In the genomic region with DNA sequence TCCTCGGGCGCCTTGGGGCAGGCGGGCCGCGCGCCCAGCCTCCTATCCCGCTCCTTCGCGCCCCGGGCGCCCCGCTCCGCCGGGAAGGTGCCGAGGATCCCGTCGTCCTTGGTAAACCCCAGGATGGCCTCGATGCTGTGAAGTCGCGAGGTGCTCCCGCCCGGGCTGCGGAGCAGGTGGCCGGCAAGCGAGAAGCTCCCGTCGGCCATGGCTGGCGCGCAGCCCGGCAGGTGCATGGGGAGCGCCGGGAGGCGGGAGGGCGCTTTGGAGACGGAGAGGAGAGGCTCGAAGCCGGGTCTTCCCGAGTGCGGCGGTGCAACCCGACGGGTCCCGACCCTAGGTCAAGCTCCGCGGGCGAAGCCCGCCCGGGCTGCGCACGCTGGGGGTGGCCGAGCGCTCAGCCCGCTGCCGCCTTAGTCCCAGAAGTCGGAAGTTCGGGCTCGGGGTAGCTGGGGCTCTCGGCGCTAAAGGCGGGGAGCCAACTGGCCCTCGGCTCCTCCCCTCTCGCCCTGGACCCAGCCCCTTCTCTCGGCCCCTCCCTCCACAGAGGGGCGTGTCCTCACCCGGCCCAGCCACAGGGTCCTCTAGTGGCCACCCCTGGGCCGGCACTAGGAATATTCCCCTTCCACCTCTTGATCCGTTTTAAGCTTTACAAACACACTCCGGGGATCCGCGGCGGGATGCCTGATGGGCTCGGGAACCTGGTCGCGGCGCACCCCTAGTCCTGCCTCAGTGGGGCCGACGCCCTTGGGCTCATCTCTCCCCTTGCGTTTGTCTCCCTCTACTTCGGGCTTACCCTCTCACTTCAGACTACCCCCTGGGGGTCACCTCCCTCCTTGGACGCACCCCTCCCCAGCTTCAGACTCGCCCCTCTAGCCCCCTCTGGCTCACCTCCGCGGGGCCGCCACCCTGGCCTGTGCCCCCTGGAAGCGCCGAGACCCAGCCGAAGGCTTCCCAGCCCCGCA, we compare ENCODE assay signal across 8 cellular contexts. TPM values are rescaled to one million over a fixed set of nuclear protein-coding genes. Genes with fewer than 3 reads are reported as not detected.
A peak's percentile ranks its signal among the peaks of the same experiment; 100 is the strongest.
DNase-seq lines count a peak whose midpoint lies in the region; ATAC-seq and TF ChIP-seq lines count a peak whose summit lies in the region.

A gene (minus strand): TSS at position 484 of the 965 bp plus-strand sequence. CDS start 248 bp downstream, at position 236.

- intact Hi-C loops in stomach (cut with DNase I; ENCODE audit: low total_unique reads), result no loop called here
- intact Hi-C loops in mucosa of descending colon (cut with DNase I, micrococcal nuclease), result no loop called here

- no peak within 1 kb of the TSS for H3K27ac ChIP-seq in stomach

- H3K4me3 ChIP-seq in BE2C (ENCODE audit: low read depth, low read length), result no peak within 1 kb of the TSS
- peak within 1 kb of the TSS; percentile 55 for H3K4me3 ChIP-seq in H7 (ENCODE audit: insufficient read depth, low read depth, low read length)
- peak within 1 kb of the TSS; percentile 69 for H3K4me3 ChIP-seq in iPS-18c (ENCODE audit: insufficient read depth, low read depth, low read length)
- peak within 1 kb of the TSS; percentile 29 to 49 (median 36) for H3K4me3 ChIP-seq in stomach
- no peak within 1 kb of the TSS for H3K4me3 ChIP-seq in mucosa of descending colon

- H3K4me1 ChIP-seq in BE2C, result no peaks in the 10 kb centered on the region
- peaks cover 27 to 43% (median 38%) of the 10 kb centered on the region in 4 donors for H3K4me1 ChIP-seq in stomach
- peaks cover 9% of the 10 kb centered on the region for H3K4me1 ChIP-seq in mucosa of descending colon (ENCODE audit: low read depth)

- no peak for TF ChIP-seq CTCF in BE2C (IDR thresholded peaks at IDR 0.05; ENCODE audit: low read depth, low read length)
- TF ChIP-seq CTCF in stomach (IDR thresholded peaks at IDR 0.05), result no peak
- no peak for TF ChIP-seq CTCF in mucosa of descending colon (IDR thresholded peaks at IDR 0.05)

- H3K9me3 ChIP-seq in BE2C (no peaks in the 10 kb centered on the region), iPS-18c (ENCODE audit: control insufficient read depth, insufficient read depth, low read length) (no peaks in the 10 kb centered on the region), stomach (peaks cover 0 to 11% (median 0%) of the 10 kb centered on the region in 4 donors), mucosa of descending colon (no peaks in the 10 kb centered on the region)

- WGBS in stomach, 5 donors, result 3 to 5% (median 4%) methylated on average over 28 to 88 of the region's 88 CpGs

- ATAC-seq in mucosa of descending colon, result no peak

- DNase-seq in BE2C (peak; percentile 19), H7 (peak; percentile 98), stomach (no peak), mucosa of descending colon (no peak), NCI-H2171 (lab: John Stamatoyannopoulos, UW) (no peak), NK-92 (lab: John Stamatoyannopoulos, UW; ENCODE audit: unreplicated experiment) (no peak)
- DNase-seq in activated T-cell treated with anti-CD3 and anti-CD28 coated beads, Interleukin-2, amount 50 U/mL, for 48 hours, result peak; percentile 55 to 69

- H3K27me3 ChIP-seq in BE2C (peaks cover 81% of the 10 kb centered on the region), H7 (ENCODE audit: control insufficient read depth, insufficient read depth, low read length) (peaks cover 97% of the 10 kb centered on the region), stomach (peaks cover 22 to 100% (median 94%) of the 10 kb centered on the region in 3 donors)

- no peak for TF ChIP-seq EP300 in stomach (IDR thresholded peaks at IDR 0.05)

- H3K36me3 ChIP-seq in BE2C (no peaks in the 10 kb centered on the region), H7 (replicated peaks; ENCODE audit: control insufficient read depth, insufficient read depth, low read length) (no peaks in the 10 kb centered on the region), stomach (no peaks in the 10 kb centered on the region), mucosa of descending colon (ENCODE audit: low read depth) (no peaks in the 10 kb centered on the region)

- no peak for TF ChIP-seq POLR2A in stomach (IDR thresholded peaks at IDR 0.05)

RNA-seq across cellular contexts. Expression of the gene that starts here (rescaled TPM):
- polyA plus RNA-seq in BE2C (2012; ENCODE audit: insufficient read depth, insufficient read length, low read depth), result not detected
- total RNA-seq in H7 (2014; rRNA removed; shearing (Covaris generic)), result not detected in 2 replicates
- total RNA-seq in stomach, result not detected
- under 1 TPM in 1 of 3 donors, not detected in 2; 0.05 TPM for polyA plus RNA-seq in stomach
- not detected for total RNA-seq in mucosa of descending colon

Comparison
In these comparisons a context has a peak if more than half of its experiments do, and no peak if none do; other contexts are left out.
1. Peak in DNase-seq and H3K4me3 ChIP-seq in H7; RNA of the gene not detected or under 1 TPM.
2. DNase-seq: peak in BE2C (single experiment) and activated T-cell treated with anti-CD3 and anti-CD28 coated beads, Interleukin-2, amount 50 U/mL, for 48 hours (2 of 2); none in stomach (single experiment), mucosa of descending colon (0 of 3), NCI-H2171 (single experiment) and NK-92 (single experiment).
3. H3K4me3 ChIP-seq: peak in iPS-18c (single experiment) and stomach (4 of 4); none in BE2C (single experiment) and mucosa of descending colon (single experiment).